In the genomic region with DNA sequence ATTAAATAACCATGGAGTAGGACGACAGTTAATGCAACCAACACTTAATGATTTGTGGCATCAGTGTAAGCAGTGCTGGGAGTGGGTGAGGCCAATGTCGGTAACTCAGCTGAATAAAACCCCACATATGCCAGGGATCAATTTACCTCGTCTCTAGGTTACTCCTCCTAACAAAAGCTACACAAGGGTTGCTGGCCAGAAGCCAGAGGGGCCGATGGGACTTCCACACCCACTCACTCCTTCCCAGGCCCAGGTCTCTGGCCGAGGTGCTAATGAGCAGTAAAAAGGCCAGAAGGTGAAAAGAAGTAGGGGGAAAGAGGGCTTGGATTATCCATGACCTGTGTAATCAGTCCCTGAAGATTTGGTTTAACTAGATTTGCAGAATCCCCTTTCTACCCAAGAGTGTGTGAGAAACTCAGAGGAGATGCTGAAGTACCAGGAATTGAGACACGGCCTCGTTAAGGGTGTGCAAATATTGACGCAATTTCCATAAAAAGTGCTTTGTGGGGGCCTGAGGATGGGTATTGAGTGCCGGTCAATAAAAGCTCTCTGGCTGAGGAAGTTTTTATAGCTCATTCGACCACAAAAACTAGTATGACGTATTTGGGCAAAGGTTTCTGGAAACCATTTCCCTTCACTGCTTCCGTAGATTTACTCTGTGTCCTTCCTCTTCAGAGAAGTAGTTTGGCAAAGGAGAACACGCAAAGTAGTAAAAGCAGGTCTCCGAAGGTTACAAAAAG, we compare ENCODE assay signal across 16 cellular contexts.
A peak's percentile ranks its signal among the peaks of the same experiment; 100 is the strongest.
DNase-seq lines count a peak whose midpoint lies in the region; ATAC-seq and TF ChIP-seq lines count a peak whose summit lies in the region.
"Had no signal": no experiment of that assay in that cellular context is flagged by ENCODE, and none has a peak within 500 bp of the region (broad histone marks: within the 10 kb centered on the region; RNA-seq: fewer than 3 reads in every experiment).

No MANE protein-coding gene starts in this region.

- POLR2A ChIA-PET in WTC11 (lab: Charles Lee), result no interaction called here

- no peak overlapping the region for H3K27ac Mint-ChIP-seq in WTC11
- H3K27ac Mint-ChIP-seq in stimulated activated effector memory CD8-positive, alpha-beta T cell treated with anti-CD3 and anti-CD28 coated beads, Interleukin-12 subunit alpha, Interleukin-12 subunit beta, amount 100 ng/mL, for 72 hours, result no peak overlapping the region
- no peak overlapping the region for H3K27ac Mint-ChIP-seq in activated T-helper 2 cell treated with anti-CD3 and anti-CD28 coated beads, Interferon-gamma antibody, Interleukin-2, Interleukin-4, amounts not matched to agents 10 μg/mL and 5 μg/mL and 100 μg/mL, durations not matched to agents 14 hours and 24 hours and 36 hours
- H3K27ac Mint-ChIP-seq: CD8-positive, alpha-beta T cell had no signal

- no peak for TF ChIP-seq CTCF in WTC11 (IDR thresholded peaks at IDR 0.05)

- intact Hi-C loops in activated T-helper 2 cell treated with anti-CD3 and anti-CD28 coated beads, Interferon-gamma antibody, Interleukin-2, Interleukin-4, amounts not matched to agents 10 μg/mL and 5 μg/mL and 100 μg/mL, durations not matched to agents 14 hours and 24 hours and 36 hours (cut with micrococcal nuclease), result no loop called here

- CTCF ChIA-PET in WTC11 (lab: Charles Lee), result no interaction called here

- no peaks in the 10 kb centered on the region for H3K9me3 Mint-ChIP-seq in WTC11
- peaks cover 3% of the 10 kb centered on the region for H3K9me3 Mint-ChIP-seq in stimulated activated effector memory CD8-positive, alpha-beta T cell treated with anti-CD3 and anti-CD28 coated beads, Interleukin-12 subunit alpha, Interleukin-12 subunit beta, amount 100 ng/mL, for 72 hours
- H3K9me3 Mint-ChIP-seq in activated T-helper 2 cell treated with anti-CD3 and anti-CD28 coated beads, Interferon-gamma antibody, Interleukin-2, Interleukin-4, amounts not matched to agents 10 μg/mL and 5 μg/mL and 100 μg/mL, durations not matched to agents 14 hours and 24 hours and 36 hours, result peaks cover 6% of the 10 kb centered on the region

- peak; percentile 60 for ATAC-seq in WTC11
- no peak for ATAC-seq in HG02759 (IDR thresholded peaks at IDR 0.05; ENCODE audit: unreplicated experiment)
- ATAC-seq in stimulated activated effector memory CD8-positive, alpha-beta T cell treated with anti-CD3 and anti-CD28 coated beads, Interleukin-12 subunit alpha, Interleukin-12 subunit beta, amount 100 ng/mL, for 72 hours, result no peak
- ATAC-seq: CD8-positive, alpha-beta T cell had no signal

- H3K4me3 ChIP-seq in skeletal muscle cell (ENCODE audit: low read depth, low read length), result no peak overlapping the region
- H3K4me3 ChIP-seq: coronary artery, prostate gland, thyroid gland had no signal

- H3K4me1 Mint-ChIP-seq in WTC11, result no peaks in the 10 kb centered on the region
- no peaks in the 10 kb centered on the region for H3K4me1 Mint-ChIP-seq in stimulated activated effector memory CD8-positive, alpha-beta T cell treated with anti-CD3 and anti-CD28 coated beads, Interleukin-12 subunit alpha, Interleukin-12 subunit beta, amount 100 ng/mL, for 72 hours
- H3K4me1 Mint-ChIP-seq in activated T-helper 2 cell treated with anti-CD3 and anti-CD28 coated beads, Interferon-gamma antibody, Interleukin-2, Interleukin-4, amounts not matched to agents 10 μg/mL and 5 μg/mL and 100 μg/mL, durations not matched to agents 14 hours and 24 hours and 36 hours (ENCODE audit: low read depth), result no peaks in the 10 kb centered on the region

- DNase-seq in NCI-H1105 (lab: John Stamatoyannopoulos, UW) (peak; percentile 70), NCI-H510A (lab: John Stamatoyannopoulos, UW) (peak; percentile 85), WTC11 (ENCODE audit: low spot score) (no peak), skeletal muscle cell (ENCODE audit: low read depth) (peak; percentile 16)
- DNase-seq in stimulated activated effector memory CD8-positive, alpha-beta T cell treated with anti-CD3 and anti-CD28 coated beads, Interleukin-12 subunit alpha, Interleukin-12 subunit beta, amount 100 ng/mL, for 72 hours (ENCODE audit: low spot score in 2 of 2), result no peak
- DNase-seq in activated T-helper 2 cell treated with anti-CD3 and anti-CD28 coated beads, Interferon-gamma antibody, Interleukin-2, Interleukin-4, amounts not matched to agents 10 μg/mL and 5 μg/mL and 100 μg/mL, durations not matched to agents 14 hours and 24 hours and 36 hours (ENCODE audit: low spot score), result no peak
- DNase-seq: activated T-cell treated with anti-CD3 and anti-CD28 coated beads, Interleukin-2, amount 50 U/mL, for 1 hour; CD8-positive, alpha-beta T cell; KG1; midbrain; NK-92 treated with Interleukin-12 subunit alpha and Interleukin-12 subunit beta, amount 100 ng/mL, for 24 hours; SW 1271 had no signal

- H3K4me3 Mint-ChIP-seq in WTC11, result no peak overlapping the region
- H3K4me3 Mint-ChIP-seq in stimulated activated effector memory CD8-positive, alpha-beta T cell treated with anti-CD3 and anti-CD28 coated beads, Interleukin-12 subunit alpha, Interleukin-12 subunit beta, amount 100 ng/mL, for 72 hours, result no peak overlapping the region
- H3K4me3 Mint-ChIP-seq in activated T-helper 2 cell treated with anti-CD3 and anti-CD28 coated beads, Interferon-gamma antibody, Interleukin-2, Interleukin-4, amounts not matched to agents 10 μg/mL and 5 μg/mL and 100 μg/mL, durations not matched to agents 14 hours and 24 hours and 36 hours (ENCODE audit: low read depth), result no peak overlapping the region
- H3K4me3 Mint-ChIP-seq: CD8-positive, alpha-beta T cell had no signal

- H3K36me3 Mint-ChIP-seq in WTC11, result no peaks in the 10 kb centered on the region
- no peaks in the 10 kb centered on the region for H3K36me3 Mint-ChIP-seq in stimulated activated effector memory CD8-positive, alpha-beta T cell treated with anti-CD3 and anti-CD28 coated beads, Interleukin-12 subunit alpha, Interleukin-12 subunit beta, amount 100 ng/mL, for 72 hours
- no peaks in the 10 kb centered on the region for H3K36me3 Mint-ChIP-seq in activated T-helper 2 cell treated with anti-CD3 and anti-CD28 coated beads, Interferon-gamma antibody, Interleukin-2, Interleukin-4, amounts not matched to agents 10 μg/mL and 5 μg/mL and 100 μg/mL, durations not matched to agents 14 hours and 24 hours and 36 hours (ENCODE audit: low read depth)
- H3K36me3 Mint-ChIP-seq: CD8-positive, alpha-beta T cell had no signal

- no peaks in the 10 kb centered on the region; the same call in 1 of the 2 replicates for H3K27me3 Mint-ChIP-seq in WTC11 (ENCODE audit: low read depth)
- H3K27me3 Mint-ChIP-seq in activated T-helper 2 cell treated with anti-CD3 and anti-CD28 coated beads, Interferon-gamma antibody, Interleukin-2, Interleukin-4, amounts not matched to agents 10 μg/mL and 5 μg/mL and 100 μg/mL, durations not matched to agents 14 hours and 24 hours and 36 hours (ENCODE audit: low read depth), result no peaks in the 10 kb centered on the region

TF ChIP-seq in WTC11, 78 proteins besides CTCF, POLR2A, EP300 and RAD21 (continues in another document):
- no peak for TF ChIP-seq SMAD3 (CRISPR knock-in tag; IDR thresholded peaks at IDR 0.05; ENCODE audit: borderline replicate concordance)
- TF ChIP-seq, protein P1, sequence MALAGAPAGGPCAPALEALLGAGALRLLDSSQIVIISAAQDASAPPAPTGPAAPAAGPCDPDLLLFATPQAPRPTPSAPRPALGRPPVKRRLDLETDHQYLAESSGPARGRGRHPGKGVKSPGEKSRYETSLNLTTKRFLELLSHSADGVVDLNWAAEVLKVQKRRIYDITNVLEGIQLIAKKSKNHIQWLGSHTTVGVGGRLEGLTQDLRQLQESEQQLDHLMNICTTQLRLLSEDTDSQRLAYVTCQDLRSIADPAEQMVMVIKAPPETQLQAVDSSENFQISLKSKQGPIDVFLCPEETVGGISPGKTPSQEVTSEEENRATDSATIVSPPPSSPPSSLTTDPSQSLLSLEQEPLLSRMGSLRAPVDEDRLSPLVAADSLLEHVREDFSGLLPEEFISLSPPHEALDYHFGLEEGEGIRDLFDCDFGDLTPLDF (CRISPR knock-in tag; IDR thresholded peaks at IDR 0.05), result no peak
- TF ChIP-seq E2F5 (CRISPR knock-in tag; IDR thresholded peaks at IDR 0.05), result no peak
- TF ChIP-seq ZNF671 (CRISPR knock-in tag; IDR thresholded peaks at IDR 0.05), result no peak
- TF ChIP-seq NR3C1 (CRISPR knock-in tag; conservative IDR thresholded peaks at IDR 0.05; ENCODE audit: low read depth), result no peak
- TF ChIP-seq, protein P2, sequence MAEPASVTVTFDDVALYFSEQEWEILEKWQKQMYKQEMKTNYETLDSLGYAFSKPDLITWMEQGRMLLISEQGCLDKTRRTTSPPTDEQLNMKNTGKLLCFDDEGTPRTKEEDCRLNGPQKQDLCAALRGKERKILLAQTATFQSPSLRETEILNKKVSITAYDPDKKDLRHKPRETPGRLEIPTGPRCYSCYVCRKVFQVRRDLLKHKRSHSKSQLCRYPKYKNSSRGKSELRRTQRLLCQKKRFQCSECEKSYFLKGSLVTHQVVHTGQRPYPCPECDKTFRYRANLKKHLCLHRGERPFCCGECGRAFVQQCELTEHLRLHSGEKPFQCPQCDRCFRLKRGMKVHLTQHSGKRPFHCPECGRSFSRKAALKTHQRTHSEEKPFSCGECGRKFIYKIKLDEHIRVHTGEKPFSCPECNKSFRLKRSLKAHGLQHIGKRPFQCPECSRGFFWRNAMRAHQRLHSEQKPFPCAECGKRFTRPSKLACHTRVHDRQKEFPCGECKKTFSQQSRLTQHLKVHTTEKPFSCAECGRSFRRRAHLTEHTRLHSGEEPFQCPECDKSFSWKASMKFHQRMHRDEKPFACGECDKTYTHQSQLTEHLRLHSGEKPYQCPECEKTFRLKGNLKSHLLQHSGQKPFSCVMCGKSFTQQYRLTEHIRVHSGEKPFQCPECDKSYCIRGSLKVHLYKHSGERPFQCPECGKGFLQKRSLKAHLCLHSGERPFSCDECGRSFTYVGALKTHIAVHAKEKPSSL (CRISPR knock-in tag; conservative IDR thresholded peaks at IDR 0.05), result no peak
- TF ChIP-seq, protein P3, sequence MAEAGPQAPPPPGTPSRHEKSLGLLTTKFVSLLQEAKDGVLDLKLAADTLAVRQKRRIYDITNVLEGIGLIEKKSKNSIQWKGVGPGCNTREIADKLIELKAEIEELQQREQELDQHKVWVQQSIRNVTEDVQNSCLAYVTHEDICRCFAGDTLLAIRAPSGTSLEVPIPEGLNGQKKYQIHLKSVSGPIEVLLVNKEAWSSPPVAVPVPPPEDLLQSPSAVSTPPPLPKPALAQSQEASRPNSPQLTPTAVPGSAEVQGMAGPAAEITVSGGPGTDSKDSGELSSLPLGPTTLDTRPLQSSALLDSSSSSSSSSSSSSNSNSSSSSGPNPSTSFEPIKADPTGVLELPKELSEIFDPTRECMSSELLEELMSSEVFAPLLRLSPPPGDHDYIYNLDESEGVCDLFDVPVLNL (CRISPR knock-in tag; IDR thresholded peaks at IDR 0.05; ENCODE audit: borderline replicate concordance, low read depth), result no peak

Comparison
In these comparisons a context has a peak if more than half of its experiments do, and no peak if none do; other contexts are left out.
1. DNase-seq: peak in NCI-H1105 (single experiment), NCI-H510A (single experiment) and skeletal muscle cell (single experiment); none in WTC11 (single experiment), stimulated activated effector memory CD8-positive, alpha-beta T cell treated with anti-CD3 and anti-CD28 coated beads, Interleukin-12 subunit alpha, Interleukin-12 subunit beta, amount 100 ng/mL, for 72 hours (0 of 2) and activated T-helper 2 cell treated with anti-CD3 and anti-CD28 coated beads, Interferon-gamma antibody, Interleukin-2, Interleukin-4, amounts not matched to agents 10 μg/mL and 5 μg/mL and 100 μg/mL, durations not matched to agents 14 hours and 24 hours and 36 hours (single experiment).